ENCODE assay signal across 9 cellular contexts in genomic region chr22:22787805-22788459, GRCh38.
DNase-seq lines count a peak whose midpoint lies in the region; ATAC-seq, FAIRE-seq and TF ChIP-seq lines count a peak whose summit lies in the region.
"Had no signal": no experiment of that assay in that cellular context is flagged by ENCODE, and none has a peak within 500 bp of the region (broad histone marks: within the 10 kb centered on the region; RNA-seq: fewer than 3 reads in every experiment).

No MANE protein-coding gene starts in this region.

- H3K9me3 Mint-ChIP-seq in T-helper 2 cell treated with Interferon-gamma antibody and Interleukin-4, amounts not matched to agents 5 μg/mL and 100 μg/mL, for 36 hours: no peaks in the 10 kb centered on the region
- H3K9me3 Mint-ChIP-seq: activated naive CD4-positive, alpha-beta T cell treated with anti-CD3 and anti-CD28 coated beads, Interleukin-2, amount 50 U/mL, for 24 hours had no signal

- peak overlapping the region; percentile 28 for H3K4me2 ChIP-seq in DND-41 (ENCODE audit: insufficient read depth, low read length)

- H3K9me3 ChIP-seq in DND-41 (ENCODE audit: insufficient read depth, low read length, severe bottlenecking): no peaks in the 10 kb centered on the region
- no peaks in the 10 kb centered on the region for H3K9me3 ChIP-seq in kidney (ENCODE audit: control insufficient read depth in 1 of 2, low read length in 2 of 2)

- H3K4me1 ChIP-seq in DND-41 (ENCODE audit: insufficient read depth, low read length): peaks cover 42% of the 10 kb centered on the region
- H3K4me1 ChIP-seq in kidney (ENCODE audit: control insufficient read depth in 1 of 2, insufficient read depth in 1 of 2, low read depth in 1 of 2, low read length in 2 of 2): no peaks in the 10 kb centered on the region

- H3K9ac ChIP-seq in DND-41 (ENCODE audit: low read depth, low read length): peak overlapping the region; percentile 44
- no peak overlapping the region for H3K9ac ChIP-seq in kidney (ENCODE audit: low read length in 2 of 2)

- peaks cover 18% of the 10 kb centered on the region for H3K4me1 Mint-ChIP-seq in T-helper 2 cell treated with Interferon-gamma antibody and Interleukin-4, amounts not matched to agents 5 μg/mL and 100 μg/mL, for 36 hours (ENCODE audit: low read depth)

- peak overlapping the region; percentile 86 for H3K27ac ChIP-seq in DND-41 (ENCODE audit: low read length)
- no peak overlapping the region for H3K27ac ChIP-seq in kidney (ENCODE audit: low read depth in 2 of 2, low read length in 2 of 2)

- FAIRE-seq in kidney (lab: Jason Lieb, UNC): no peak

- H3K79me2 ChIP-seq in DND-41 (ENCODE audit: insufficient read depth, low read length): no peaks in the 10 kb centered on the region

- DNase-seq in DND-41 (peak; percentile 80), astrocyte of the hippocampus (ENCODE audit: low read depth, low spot score) (peak; percentile 34), kidney (peak; percentile 79)
- DNase-seq in Jurkat, Clone E6-1 (ENCODE audit: low read depth, low spot score): peak; percentile 36
- DNase-seq in T-helper 2 cell treated with Interferon-gamma antibody and Interleukin-4, amounts not matched to agents 5 μg/mL and 100 μg/mL, for 36 hours (ENCODE audit: low spot score): peak; percentile 50
- DNase-seq in stimulated activated CD4-positive, alpha-beta T cell treated with anti-CD3 and anti-CD28 coated beads, Interleukin-4, amount 100 ng/mL, for 1 hour: peak; percentile 68

- H3K36me3 ChIP-seq in DND-41 (ENCODE audit: insufficient read depth, low read length): no peaks in the 10 kb centered on the region
- H3K36me3 ChIP-seq in kidney (ENCODE audit: control insufficient read depth in 1 of 2, insufficient read depth in 2 of 2, low read length in 2 of 2): no peaks in the 10 kb centered on the region

- intact Hi-C loops in kidney (cut with DNase I): no loop called here

- no peaks in the 10 kb centered on the region for H3K36me3 Mint-ChIP-seq in T-helper 2 cell treated with Interferon-gamma antibody and Interleukin-4, amounts not matched to agents 5 μg/mL and 100 μg/mL, for 36 hours (ENCODE audit: low read depth)
- H3K36me3 Mint-ChIP-seq: activated naive CD4-positive, alpha-beta T cell treated with anti-CD3 and anti-CD28 coated beads, Interleukin-2, amount 50 U/mL, for 24 hours had no signal

- TF ChIP-seq CTCF in DND-41 (IDR thresholded peaks at IDR 0.05; ENCODE audit: borderline replicate concordance, extremely low read depth, low read length, poor library complexity, severe bottlenecking): peak; percentile 99
- TF ChIP-seq CTCF in kidney (IDR thresholded peaks at IDR 0.05; ENCODE audit: borderline replicate concordance, extremely low read depth, insufficient read depth): peak; percentile 64

- peaks cover 10% of the 10 kb centered on the region for H3K27me3 Mint-ChIP-seq in T-helper 2 cell treated with Interferon-gamma antibody and Interleukin-4, amounts not matched to agents 5 μg/mL and 100 μg/mL, for 36 hours (ENCODE audit: low read depth)
- H3K27me3 Mint-ChIP-seq: activated naive CD4-positive, alpha-beta T cell treated with anti-CD3 and anti-CD28 coated beads, Interleukin-2, amount 50 U/mL, for 24 hours had no signal

- H3K4me3 ChIP-seq in DND-41 (ENCODE audit: low read depth in 1 of 2, low read length in 2 of 2) (no peak overlapping the region), kidney (ENCODE audit: low read length in 2 of 2) (no peak overlapping the region)
- H3K4me3 ChIP-seq in Jurkat, Clone E6-1 (ENCODE audit: low read length): no peak overlapping the region

- ATAC-seq in DND-41 (ENCODE audit: insufficient read depth, low read depth) (peak; percentile 90), GM21529 (IDR thresholded peaks at IDR 0.05; ENCODE audit: unreplicated experiment) (no peak), HG03439 (IDR thresholded peaks at IDR 0.05; ENCODE audit: unreplicated experiment) (no peak)

- H3K4me3 Mint-ChIP-seq in T-helper 2 cell treated with Interferon-gamma antibody and Interleukin-4, amounts not matched to agents 5 μg/mL and 100 μg/mL, for 36 hours: no peak overlapping the region
- H3K4me3 Mint-ChIP-seq: activated naive CD4-positive, alpha-beta T cell treated with anti-CD3 and anti-CD28 coated beads, Interleukin-2, amount 50 U/mL, for 24 hours had no signal

- H3K27me3 ChIP-seq in DND-41 (ENCODE audit: insufficient read depth, low read length, poor library complexity): no peaks in the 10 kb centered on the region

- no peak overlapping the region for H3K27ac Mint-ChIP-seq in T-helper 2 cell treated with Interferon-gamma antibody and Interleukin-4, amounts not matched to agents 5 μg/mL and 100 μg/mL, for 36 hours
- H3K27ac Mint-ChIP-seq: activated naive CD4-positive, alpha-beta T cell treated with anti-CD3 and anti-CD28 coated beads, Interleukin-2, amount 50 U/mL, for 24 hours had no signal

- H2AFZ ChIP-seq in DND-41 (ENCODE audit: low read depth, low read length): peak overlapping the region; percentile 21; the same call in 1 of the 2 replicates

- H4K20me1 ChIP-seq in DND-41 (ENCODE audit: insufficient read depth, low read length): no peaks in the 10 kb centered on the region
